In the genomic region with DNA sequence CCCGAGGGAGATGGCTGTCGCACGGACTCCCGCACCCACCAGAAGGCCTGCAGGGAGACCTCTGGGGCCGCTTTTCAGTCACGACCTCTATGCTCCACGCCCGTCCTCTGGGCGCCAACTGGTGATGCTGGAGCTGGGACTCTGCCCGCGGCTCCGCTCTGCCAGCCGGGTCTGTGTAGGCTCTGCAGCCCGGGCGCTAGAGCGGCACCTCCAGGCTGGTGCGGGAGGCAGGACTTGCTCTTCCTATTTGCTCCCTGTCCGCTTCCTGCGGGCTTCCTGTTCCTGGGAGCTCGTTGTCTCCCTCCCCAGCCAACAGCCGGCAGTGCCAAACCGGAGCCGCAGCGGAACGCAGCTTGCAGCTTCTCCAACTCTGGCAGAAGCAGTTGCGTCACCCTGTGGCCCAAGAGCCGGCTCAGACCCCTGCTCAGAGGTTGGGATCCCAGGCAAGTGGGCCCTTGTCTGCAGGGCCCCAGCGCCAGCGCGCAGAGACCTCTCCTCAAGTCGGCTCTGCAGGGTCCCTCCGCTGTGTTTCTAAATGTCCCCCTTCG, we compare ENCODE assay signal across 8 cellular contexts.
A peak's percentile ranks its signal among the peaks of the same experiment; 100 is the strongest.
DNase-seq lines count a peak whose midpoint lies in the region; ATAC-seq, FAIRE-seq and TF ChIP-seq lines count a peak whose summit lies in the region.

No MANE protein-coding gene starts in this region.

- RAD21 ChIA-PET in HCT116 (lab: Charles Lee; ENCODE audit: low non-redundant PET in 1 of 2, low total read pairs in 2 of 2, uncharacterized antibody in 2 of 2, unreplicated experiment in 2 of 2) = interaction anchor here (0.7 to 2.1 kb wide), 2 partner anchors 302 to 303 kb away, joined by 4 to 6 read pairs; no protein-coding TSS in a partner anchor

- H2AFZ ChIP-seq in HCT116 (ENCODE audit: low read depth, low read length, poor library complexity, severe bottlenecking) = no peak overlapping the region
- peak overlapping the region; percentile 33; the same call in 1 of the 2 replicates for H2AFZ ChIP-seq in K562 (ENCODE audit: low read depth, low read length)

- H3K9me1 ChIP-seq in K562 (ENCODE audit: control insufficient read depth, insufficient read depth, low read length) = no peaks in the 10 kb centered on the region

- ATAC-seq in HCT116 = peak; percentile 93
- peak; percentile 71 for ATAC-seq in K562
- ATAC-seq in GM18505 (IDR thresholded peaks at IDR 0.05; ENCODE audit: unreplicated experiment) = no peak

- H4K20me1 ChIP-seq in HCT116 (ENCODE audit: insufficient read depth) = no peaks in the 10 kb centered on the region
- no peaks in the 10 kb centered on the region for H4K20me1 ChIP-seq in K562 (replicated peaks; ENCODE audit: control insufficient read depth, insufficient read depth, low read length)

- POLR2A ChIA-PET in HCT116 (lab: Charles Lee) = no interaction called here
- POLR2A ChIA-PET in K562 (lab: Yijun Ruan, JAX) = interaction anchor here (0.6 to 1.4 kb wide), 6 partner anchors 9 to 119 kb away, joined by 3 to 5 read pairs (median 3); no protein-coding TSS in a partner anchor

- FAIRE-seq in K562 (lab: Jason Lieb, UNC) = no peak

- H3K9me3 ChIP-seq in HCT116 (ENCODE audit: control insufficient read depth in 1 of 2, insufficient read depth in 1 of 2, low read depth in 1 of 2, low read length in 2 of 2) (no peaks in the 10 kb centered on the region; a peak in 1 of 4 replicates), K562 (replicated peaks; ENCODE audit: control insufficient read depth, insufficient read depth, low read depth, low read length) (no peaks in the 10 kb centered on the region), spleen (peaks cover 0 to 10% (median 0%) of the 10 kb centered on the region in 8 donors)

- no peak for TF ChIP-seq EP300 in K562 (IDR thresholded peaks at IDR 0.05; ENCODE audit: low read length)

- peaks cover 3 to 23% of the 10 kb centered on the region in 2 experiments; a peak in 2 of 4 replicates for H3K4me1 ChIP-seq in HCT116 (ENCODE audit: control insufficient read depth in 1 of 2, insufficient read depth in 2 of 2, low read length in 2 of 2)
- peaks cover 0 to 8% of the 10 kb centered on the region in 2 experiments; a peak in 2 of 5 replicates for H3K4me1 ChIP-seq in K562 (replicated peaks in 1 of 2; ENCODE audit: control insufficient read depth in 2 of 2, insufficient read depth in 2 of 2, low read length in 2 of 2)
- peaks cover 0 to 32% (median 11%) of the 10 kb centered on the region in 6 donors for H3K4me1 ChIP-seq in spleen

- H3K4me2 ChIP-seq in HCT116 (ENCODE audit: low read length) (peak overlapping the region; percentile 53), K562 (ENCODE audit: insufficient read depth, low read length) (peak overlapping the region; percentile 16)

- no peaks in the 10 kb centered on the region for H3K36me3 ChIP-seq in HCT116 (ENCODE audit: control insufficient read depth in 1 of 2, insufficient read depth in 2 of 2, low read length in 2 of 2)
- H3K36me3 ChIP-seq in K562 (ENCODE audit: control insufficient read depth, insufficient read depth, low read length) = no peaks in the 10 kb centered on the region
- no peaks in the 10 kb centered on the region for H3K36me3 ChIP-seq in spleen

- TF ChIP-seq CTCF in HCT116 (IDR thresholded peaks at IDR 0.05 in 2 of 3, conservative IDR thresholded peaks at IDR 0.05 in 1 of 3; ENCODE audit: borderline replicate concordance in 1 of 3, insufficient read depth in 1 of 3, low read depth in 2 of 3, low read length in 2 of 3) = peak; percentile 26 to 48 (median 45); a peak in 5 of 6 replicates
- peak in 2 of 3 experiments; percentile 33 to 50; a peak in 3 of 6 replicates for TF ChIP-seq CTCF in K562 (IDR thresholded peaks at IDR 0.05 in 2 of 3, conservative IDR thresholded peaks at IDR 0.05 in 1 of 3; ENCODE audit: insufficient read depth in 2 of 3, low read depth in 1 of 3, low read length in 3 of 3)
- TF ChIP-seq CTCF in spleen (IDR thresholded peaks at IDR 0.05 in 8 of 11, conservative IDR thresholded peaks at IDR 0.05 in 3 of 11) = peak in 1 of 11 experiments; percentile 8

- no peaks in the 10 kb centered on the region for H3K79me2 ChIP-seq in HCT116 (ENCODE audit: insufficient read depth, low read length)
- H3K79me2 ChIP-seq in K562 (ENCODE audit: control insufficient read depth, insufficient read depth, low read length) = no peaks in the 10 kb centered on the region

- H3K27me3 ChIP-seq in HCT116 (ENCODE audit: insufficient read depth, low read length) (no peaks in the 10 kb centered on the region), K562 (ENCODE audit: control insufficient read depth in 2 of 2, insufficient read depth in 2 of 2, low read length in 2 of 2) (peaks cover 22 to 62% of the 10 kb centered on the region in 2 experiments), spleen (replicated peaks in 1 of 7) (peaks cover 0 to 6% (median 0%) of the 10 kb centered on the region in 7 donors)

- H3K27ac ChIP-seq in HCT116 (ENCODE audit: low read depth, low read length) = no peak overlapping the region
- H3K27ac ChIP-seq in K562 (ENCODE audit: extremely low read depth, low read depth, low read length) = no peak overlapping the region
- peak overlapping the region in 3 of 8 donors; percentile 4 to 56 (median 46) for H3K27ac ChIP-seq in spleen

- TF ChIP-seq POLR2A in HCT116 (IDR thresholded peaks at IDR 0.05; ENCODE audit: borderline replicate concordance, extremely low read depth, insufficient read depth, insufficient read length) = no peak
- TF ChIP-seq POLR2A in K562 (conservative IDR thresholded peaks at IDR 0.05) = no peak
- no peak for TF ChIP-seq POLR2A in spleen (IDR thresholded peaks at IDR 0.05)
- TF ChIP-seq POLR2A in erythroblast (IDR thresholded peaks at IDR 0.05; ENCODE audit: low read length) = no peak
- no peak for TF ChIP-seq POLR2A in GM18505 (IDR thresholded peaks at IDR 0.05; ENCODE audit: borderline replicate concordance, extremely low read depth, insufficient read depth, insufficient read length)

- intact Hi-C loops in HCT116 (cut with micrococcal nuclease) = no loop called here
- intact Hi-C loops in K562 (cut with micrococcal nuclease) = no loop called here
- intact Hi-C loops in spleen (cut with DNase I; ENCODE audit: low total_unique reads) = no loop called here

- peak overlapping the region; percentile 13 to 15; a peak in 3 of 4 replicates for H3K4me3 ChIP-seq in HCT116 (replicated peaks in 1 of 2; ENCODE audit: low read depth in 1 of 2, low read length in 2 of 2)
- no peak overlapping the region for H3K4me3 ChIP-seq in K562
- H3K4me3 ChIP-seq in spleen = peak overlapping the region in 3 of 8 donors; percentile 13 to 33 (median 16)

- CTCF ChIA-PET in HCT116 (lab: Charles Lee) (no interaction called here), K562 (lab: Yijun Ruan, JAX; ENCODE audit: low intra/inter-chr PET ratio) (no interaction called here)

- DNase-seq in HCT116 (ENCODE audit: low read depth, low spot score) (peak; percentile 27), K562 (ENCODE audit: extremely low read depth in 1 of 4, low spot score in 3 of 4) (peak in 2 of 4 experiments; percentile 17 to 18), iris pigment epithelial cell (ENCODE audit: low read depth) (peak; percentile 44), spleen (peak; percentile 84), erythroblast (lab: John Stamatoyannopoulos, UW) (no peak), NCI-H1436 treated with DMSO at 0.1 percent for 48 hours (lab: John Stamatoyannopoulos, UW) (no peak)
- DNase-seq in activated CD4-positive, alpha-beta T cell treated with anti-CD3 and anti-CD28 coated beads, Interleukin-2, amount 50 U/mL, for 4 hours = no peak

- TF ChIP-seq RAD21 in HCT116 (IDR thresholded peaks at IDR 0.05; ENCODE audit: low read depth) (peak; percentile 53), K562 (CRISPR knock-in tag; conservative IDR thresholded peaks at IDR 0.05 in 1 of 2, IDR thresholded peaks at IDR 0.05 in 1 of 2) (peak; percentile 9 to 35; a peak in 3 of 4 replicates)

- H3K9ac ChIP-seq in HCT116 (ENCODE audit: low read length) = no peak overlapping the region
- H3K9ac ChIP-seq in K562 (ENCODE audit: insufficient read depth in 1 of 2, low read depth in 2 of 2, low read length in 2 of 2) = no peak overlapping the region; a peak in 1 of 4 replicates

- 17% methylated on average over 20 of the region's 33 CpGs for WGBS in K562 (ENCODE audit: insufficient coverage, low coverage, missing lambda C conversion rate)
- WGBS in spleen, 5 donors = 37 to 57% (median 43%) methylated on average over 27 to 33 of the region's 33 CpGs

- in situ Hi-C loops in K562 (cut with MboI) = no loop called here

- no peaks in the 10 kb centered on the region for H3K9me2 ChIP-seq in HCT116 (ENCODE audit: insufficient read depth)

- no TSS peak for BruUV-seq in HCT116 (replicated peaks; lab: Mats Ljungman, UMichigan)
- BruUV-seq in K562 (replicated peaks; lab: Mats Ljungman, UMichigan) = no TSS peak

TF ChIP-seq in HCT116, 20 proteins besides CTCF, POLR2A, EP300 and RAD21:
- TF ChIP-seq CBX3 (IDR thresholded peaks at IDR 0.05; ENCODE audit: low read depth) (no peak), FOSL1 (IDR thresholded peaks at IDR 0.05; ENCODE audit: low read depth) (no peak), JUND (IDR thresholded peaks at IDR 0.05) (no peak), ZFX (IDR thresholded peaks at IDR 0.05) (no peak), POLR2AphosphoS5 (IDR thresholded peaks at IDR 0.05; ENCODE audit: low read depth, low read length) (0 out of 2 replicates have a peak, but pooled peaks have one; percentile 29)

Comparison
In these comparisons a context has a peak if more than half of its experiments do, and no peak if none do; other contexts are left out.
1. DNase-seq: peak in HCT116 (single experiment), iris pigment epithelial cell (single experiment) and spleen (single experiment); none in erythroblast (0 of 2), activated CD4-positive, alpha-beta T cell treated with anti-CD3 and anti-CD28 coated beads, Interleukin-2, amount 50 U/mL, for 4 hours (0 of 2) and NCI-H1436 treated with DMSO at 0.1 percent for 48 hours (single experiment).